Comparison of ENCODE assay signal across 2 cellular contexts in genomic region chr20:63478346-63479302, GRCh38.
TF ChIP-seq lines count a peak whose summit lies in the region.

No MANE protein-coding gene starts in this region.

TF ChIP-seq in HepG2, 621 proteins besides CTCF, POLR2A, EP300 and RAD21:
- TF ChIP-seq, protein P1, sequence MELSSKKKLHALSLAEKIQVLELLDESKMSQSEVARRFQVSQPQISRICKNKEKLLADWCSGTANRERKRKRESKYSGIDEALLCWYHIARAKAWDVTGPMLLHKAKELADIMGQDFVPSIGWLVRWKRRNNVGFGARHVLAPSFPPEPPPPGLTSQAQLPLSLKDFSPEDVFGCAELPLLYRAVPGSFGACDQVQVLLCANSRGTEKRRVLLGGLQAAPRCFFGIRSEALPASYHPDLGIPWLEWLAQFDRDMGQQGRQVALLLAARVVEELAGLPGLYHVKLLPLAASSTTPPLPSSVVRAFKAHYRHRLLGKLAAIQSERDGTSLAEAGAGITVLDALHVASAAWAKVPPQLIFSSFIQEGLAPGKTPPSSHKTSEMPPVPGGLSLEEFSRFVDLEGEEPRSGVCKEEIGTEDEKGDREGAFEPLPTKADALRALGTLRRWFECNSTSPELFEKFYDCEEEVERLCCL (CRISPR knock-in tag; IDR thresholded peaks at IDR 0.05; ENCODE audit: borderline replicate concordance): no peak
- no peak for TF ChIP-seq ZNF235 (CRISPR knock-in tag; IDR thresholded peaks at IDR 0.05; ENCODE audit: borderline replicate concordance)
- peak; percentile 45; the same call in 1 of the 2 replicates for TF ChIP-seq HES4 (CRISPR knock-in tag; IDR thresholded peaks at IDR 0.05; ENCODE audit: borderline replicate concordance)
- TF ChIP-seq, protein P2, sequence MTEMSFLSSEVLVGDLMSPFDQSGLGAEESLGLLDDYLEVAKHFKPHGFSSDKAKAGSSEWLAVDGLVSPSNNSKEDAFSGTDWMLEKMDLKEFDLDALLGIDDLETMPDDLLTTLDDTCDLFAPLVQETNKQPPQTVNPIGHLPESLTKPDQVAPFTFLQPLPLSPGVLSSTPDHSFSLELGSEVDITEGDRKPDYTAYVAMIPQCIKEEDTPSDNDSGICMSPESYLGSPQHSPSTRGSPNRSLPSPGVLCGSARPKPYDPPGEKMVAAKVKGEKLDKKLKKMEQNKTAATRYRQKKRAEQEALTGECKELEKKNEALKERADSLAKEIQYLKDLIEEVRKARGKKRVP (CRISPR knock-in tag; IDR thresholded peaks at IDR 0.05): no peak
- TF ChIP-seq JUND (CRISPR knock-in tag; IDR thresholded peaks at IDR 0.05): 0 out of 2 replicates have a peak, but pooled peaks have one; percentile 33

TF ChIP-seq in neural cell, 6 proteins besides CTCF, POLR2A, EP300 and RAD21:
- TF ChIP-seq POLR2AphosphoS5 (IDR thresholded peaks at IDR 0.05) (peak; percentile 16), MXI1 (conservative IDR thresholded peaks at IDR 0.05; ENCODE audit: poor library complexity, severe bottlenecking) (no peak), EZH2 (IDR thresholded peaks at IDR 0.05; ENCODE audit: borderline replicate concordance, insufficient read depth, low read length, poor library complexity, severe bottlenecking) (no peak)
